21 cellular contexts compared by ENCODE assay signal in genomic region chr1:50270926-50271325, GRCh38.
"Had no signal": no experiment of that assay in that cellular context is flagged by ENCODE, and none has a peak within 500 bp of the region (broad histone marks: within the 10 kb centered on the region; RNA-seq: fewer than 3 reads in every experiment).

No MANE protein-coding gene starts in this region.

- H3K4me1 ChIP-seq: left ventricle myocardium inferior, right atrium auricular region, right lobe of liver, uterus had no signal

- ATAC-seq: mucosa of descending colon; naive thymus-derived CD4-positive, alpha-beta T cell; natural killer cell treated with Interleukin-12 subunit alpha and Interleukin-12 subunit beta and Interleukin-15 and Interleukin-18, amount 100 ng/mL, for 72 hours; right lobe of liver; stimulated activated memory B cell treated with anti-CD40 and anti-IgM and Interleukin-4, amounts not matched to agents 10 μg/mL and 1 μg/mL and 100 μg/mL, for 72 hours had no signal

- H3K27me3 ChIP-seq: ovary, right atrium auricular region, right lobe of liver, tibial nerve, uterus had no signal

- H3K36me3 ChIP-seq: left ventricle myocardium inferior, ovary, right atrium auricular region, right lobe of liver, tibial nerve, uterus had no signal

- DNase-seq: islet precursor cell; midbrain; mucosa of descending colon; naive thymus-derived CD4-positive, alpha-beta T cell; ovary; right lobe of liver; stimulated activated CD4-positive, alpha-beta T cell treated with anti-CD3 and anti-CD28 coated beads, Interleukin-1b, Interleukin-23, amount 100 ng/mL, for 48 hours; stimulated activated CD4-positive, alpha-beta T cell treated with anti-CD3 and anti-CD28 coated beads, Interleukin-2, amount 100 ng/mL, for 48 hours; stimulated activated CD4-positive, alpha-beta T cell treated with anti-CD3 and anti-CD28 coated beads, Interleukin-4, amount 100 ng/mL, for 4 hours; stimulated activated CD8-positive, alpha-beta memory T cell treated with anti-CD3 and anti-CD28 coated beads, Interleukin-4, amount 100 ng/mL, for 48 hours; stimulated activated naive CD4-positive, alpha-beta T cell treated with Interleukin-2 at 50 U/mL for 16 hours; stimulated activated naive CD8-positive, alpha-beta T cell treated with anti-CD3 and anti-CD28 coated beads, Interleukin-15, amount 100 ng/mL, for 72 hours; substantia nigra; uterus had no signal

- H3K9me3 ChIP-seq: left ventricle myocardium inferior, mucosa of descending colon, ovary, right atrium auricular region, right lobe of liver, tibial nerve, uterus had no signal

- H3K27ac ChIP-seq: left ventricle myocardium inferior, ovary, right atrium auricular region, right lobe of liver, tibial nerve, uterus had no signal

- H3K4me3 ChIP-seq: left ventricle myocardium inferior, lung, mucosa of descending colon, ovary, right atrium auricular region, right lobe of liver, smooth muscle cell, tibial nerve, uterus had no signal
